8 cellular contexts compared by ENCODE assay signal in genomic region chr7:23472974-23473847, GRCh38. TPM values are rescaled to one million over a fixed set of nuclear protein-coding genes. Genes with fewer than 3 reads are reported as not detected.
A peak's percentile ranks its signal among the peaks of the same experiment; 100 is the strongest.
DNase-seq lines count a peak whose midpoint lies in the region; ATAC-seq and TF ChIP-seq lines count a peak whose summit lies in the region.

No MANE protein-coding gene starts in this region.

- H3K4me2 ChIP-seq in BLaER1, result peak overlapping the region; percentile 84

- H3K9me3 ChIP-seq in BLaER1 (no peaks in the 10 kb centered on the region; the same call in 1 of the 2 replicates), SJSA1 (replicated peaks) (peaks cover 3% of the 10 kb centered on the region; the same call in 1 of the 2 replicates), iPS-15b (ENCODE audit: control insufficient read depth, insufficient read depth, low read length) (no peaks in the 10 kb centered on the region), heart left ventricle (no peaks in the 10 kb centered on the region)

- H3K4me1 ChIP-seq in BLaER1 (peaks cover 32% of the 10 kb centered on the region), SJSA1 (replicated peaks) (peaks cover 39% of the 10 kb centered on the region), iPS-15b (ENCODE audit: control insufficient read depth, insufficient read depth, low read length) (peaks cover 3% of the 10 kb centered on the region), heart left ventricle (peaks cover 5 to 53% (median 32%) of the 10 kb centered on the region in 12 donors)

- H3K27me3 ChIP-seq in BLaER1 (peaks cover 96% of the 10 kb centered on the region), HL-60 (ENCODE audit: insufficient read depth, poor library complexity, severe bottlenecking) (no peaks in the 10 kb centered on the region), SJSA1 (replicated peaks) (peaks cover 35% of the 10 kb centered on the region), iPS-15b (ENCODE audit: control insufficient read depth, insufficient read depth, low read length) (no peaks in the 10 kb centered on the region), heart left ventricle (peaks cover 88 to 100% (median 100%) of the 10 kb centered on the region in 9 donors)

- H3K36me3 ChIP-seq in BLaER1, result no peaks in the 10 kb centered on the region
- peaks cover 12% of the 10 kb centered on the region for H3K36me3 ChIP-seq in SJSA1
- H3K36me3 ChIP-seq in iPS-15b (ENCODE audit: control insufficient read depth, insufficient read depth, low read length), result no peaks in the 10 kb centered on the region
- no peaks in the 10 kb centered on the region for H3K36me3 ChIP-seq in heart left ventricle

- H3K4me3 ChIP-seq in BLaER1, result peak overlapping the region; percentile 51
- H3K4me3 ChIP-seq in HL-60 (replicated peaks; ENCODE audit: insufficient read depth, low read length), result peak overlapping the region; percentile 63
- H3K4me3 ChIP-seq in SJSA1, result peak overlapping the region; percentile 56
- peak overlapping the region; percentile 71 for H3K4me3 ChIP-seq in iPS-15b (ENCODE audit: low read depth, low read length)
- H3K4me3 ChIP-seq in heart left ventricle, result peak overlapping the region in 2 of 12 donors; percentile 13 to 54

- peaks cover 88% of the 10 kb centered on the region for H4K20me1 ChIP-seq in BLaER1

- H3K27ac ChIP-seq in BLaER1 (no peak overlapping the region), HL-60 (replicated peaks) (peak overlapping the region; percentile 96), SJSA1 (peak overlapping the region; percentile 55), heart left ventricle (no peak overlapping the region)

- intact Hi-C loops in heart left ventricle (cut with DNase I), result loop anchor here in 1 of 10 donors (10.0 kb wide), 1 partner anchor 288 kb away; the partner anchor contains the start of gene NUP42

- no peak for TF ChIP-seq POLR2A in heart left ventricle (IDR thresholded peaks at IDR 0.05)

- H3K9ac ChIP-seq in BLaER1 (no peak overlapping the region), iPS-15b (ENCODE audit: low read depth, low read length) (peak overlapping the region; percentile 82)

- peak in 1 of 2 experiments; percentile 15 for DNase-seq in HL-60 (ENCODE audit: low read depth in 1 of 2, low spot score in 1 of 2)
- DNase-seq in SJSA1 (ENCODE audit: low read depth in 1 of 2, low spot score in 2 of 2), result peak in 1 of 2 experiments; percentile 43
- DNase-seq in stimulated activated CD4-positive, alpha-beta T cell treated with anti-CD3 and anti-CD28 coated beads, Interleukin-15, amount 100 ng/mL, for 24 hours, result no peak
- no peak for DNase-seq in heart left ventricle
- no peak for DNase-seq in NCI-H2107 (lab: John Stamatoyannopoulos, UW)
- no peak for DNase-seq in HCEC 1CT

- ATAC-seq in heart left ventricle, result no peak

- 15 to 25% (median 18%) methylated on average over 16 of the region's 16 CpGs for WGBS in heart left ventricle, 4 donors

- no peak for TF ChIP-seq CTCF in HL-60 (IDR thresholded peaks at IDR 0.05; ENCODE audit: insufficient read depth, low read length)
- TF ChIP-seq CTCF in heart left ventricle (IDR thresholded peaks at IDR 0.05), result no peak

RNA-seq across cellular contexts. Expression of gene IGF2BP3, which starts 2.9 kb away (rescaled TPM):
- total RNA-seq in SJSA1 (2014; rRNA removed; shearing (Covaris generic)), result 189 and 220 TPM in 2 replicates
- 1 to 10 TPM in 2 of 9 donors, under 1 TPM in 3, not detected in 4; 0.27 to 2.2 (median 0.69) TPM for total RNA-seq in heart left ventricle
- under 1 TPM in 1 of 2 donors, not detected in 1; 0.30 TPM for polyA plus RNA-seq in heart left ventricle

RNA-seq across cellular contexts. Expression of gene TRA2A, which starts 58.6 kb away (rescaled TPM):
- total RNA-seq in SJSA1 (2014; rRNA removed; shearing (Covaris generic)), result 21.1 and 29.0 TPM in 2 replicates
- 10 to 100 TPM; 13.2 to 55.7 (median 30.6) TPM for total RNA-seq in heart left ventricle
- polyA plus RNA-seq in heart left ventricle, result 10 to 100 TPM; 32.5 to 37.6 TPM

Comparison
In these comparisons a context has a peak if more than half of its experiments do, and no peak if none do; other contexts are left out.
1. H3K27ac ChIP-seq: peak in HL-60 (single experiment) and SJSA1 (single experiment); none in BLaER1 (single experiment) and heart left ventricle (0 of 12).
2. RNA of gene IGF2BP3, which starts 2.9 kb away (total RNA-seq): 189 to 220 TPM in SJSA1; 0.27 to 2.2 TPM in heart left ventricle; every median in the first group is over 10 times any median in the second.